7 cellular contexts compared by ENCODE assay signal in the genomic region with DNA sequence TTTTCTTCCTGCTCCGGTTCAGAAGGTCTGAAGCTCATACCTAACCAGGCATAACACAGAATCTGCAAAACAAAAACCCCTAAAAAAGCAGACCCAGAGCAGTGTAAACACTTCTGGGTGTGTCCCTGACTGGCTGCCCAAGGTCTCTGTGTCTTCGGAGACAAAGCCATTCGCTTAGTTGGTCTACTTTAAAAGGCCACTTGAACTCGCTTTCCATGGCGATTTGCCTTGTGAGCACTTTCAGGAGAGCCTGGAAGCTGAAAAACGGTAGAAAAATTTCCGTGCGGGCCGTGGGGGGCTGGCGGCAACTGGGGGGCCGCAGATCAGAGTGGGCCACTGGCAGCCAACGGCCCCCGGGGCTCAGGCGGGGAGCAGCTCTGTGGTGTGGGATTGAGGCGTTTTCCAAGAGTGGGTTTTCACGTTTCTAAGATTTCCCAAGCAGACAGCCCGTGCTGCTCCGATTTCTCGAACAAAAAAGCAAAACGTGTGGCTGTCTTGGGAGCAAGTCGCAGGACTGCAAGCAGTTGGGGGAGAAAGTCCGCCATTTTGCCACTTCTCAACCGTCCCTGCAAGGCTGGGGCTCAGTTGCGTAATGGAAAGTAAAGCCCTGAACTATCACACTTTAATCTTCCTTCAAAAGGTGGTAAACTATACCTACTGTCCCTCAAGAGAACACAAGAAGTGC. TPM values are rescaled to one million over a fixed set of nuclear protein-coding genes. Genes with fewer than 3 reads are reported as not detected.
DNase-seq lines count a peak whose midpoint lies in the region; ATAC-seq, FAIRE-seq and TF ChIP-seq lines count a peak whose summit lies in the region.

No MANE protein-coding gene starts in this region.

- H3K9me3 ChIP-seq in transverse colon, result no peaks in the 10 kb centered on the region

- intact Hi-C loops in activated CD4-positive, alpha-beta memory T cell treated with anti-CD3 and anti-CD28 coated beads for 36 hours (cut with micrococcal nuclease), result no loop called here
- intact Hi-C loops in natural killer cell (cut with micrococcal nuclease), result no loop called here
- intact Hi-C loops in transverse colon (cut with DNase I; ENCODE audit: low total_unique reads), result loop anchor here (5.0 kb wide), 1 partner anchor 76 kb away; a partner anchor contains a TSS

- FAIRE-seq in GM12891 (lab: Jason Lieb, UNC), result peak; percentile 62

- DNase-seq in GM12891 (ENCODE audit: insufficient read length, low spot score) (no peak), NCI-H2171 (lab: John Stamatoyannopoulos, UW) (peak; percentile 62), epithelial cell of esophagus (ENCODE audit: low read depth) (peak; percentile 69), natural killer cell (peak; percentile 56), transverse colon (peak; percentile 64)
- peak; percentile 74 for DNase-seq in activated CD4-positive, alpha-beta memory T cell treated with anti-CD3 and anti-CD28 coated beads for 36 hours

- POLR2A ChIA-PET in activated CD4-positive, alpha-beta memory T cell treated with anti-CD3 and anti-CD28 coated beads for 36 hours (lab: Charles Lee), result interaction anchor here (0.9 to 26.8 kb wide), 30 partner anchors 6 to 236 kb away, joined by 3 to 4089 read pairs (median 6); a partner anchor contains a TSS

- 0% methylated on average over 7 to 24 of the region's 24 CpGs for WGBS in transverse colon (ENCODE audit: low coverage in 1 of 2), 2 donors

- H3K4me1 Mint-ChIP-seq in activated CD4-positive, alpha-beta memory T cell treated with anti-CD3 and anti-CD28 coated beads for 36 hours (ENCODE audit: low read depth), result peaks cover 31% of the 10 kb centered on the region
- peaks cover 17 to 20% of the 10 kb centered on the region in 2 donors for H3K4me1 Mint-ChIP-seq in natural killer cell

- peaks cover 38 to 40% (median 39%) of the 10 kb centered on the region in 4 donors for H3K4me1 ChIP-seq in transverse colon

- ATAC-seq in natural killer cell (peak; percentile 14 to 24 (median 19)), HG03439 (IDR thresholded peaks at IDR 0.05; ENCODE audit: unreplicated experiment) (no peak)

- TF ChIP-seq CTCF in epithelial cell of esophagus (IDR thresholded peaks at IDR 0.05; ENCODE audit: insufficient read depth, low read depth, low read length, missing control alignments) (no peak), natural killer cell (IDR thresholded peaks at IDR 0.05) (no peak), transverse colon (IDR thresholded peaks at IDR 0.05) (no peak)

- no peaks in the 10 kb centered on the region for H3K27me3 ChIP-seq in transverse colon

- TF ChIP-seq EP300 in transverse colon (IDR thresholded peaks at IDR 0.05; ENCODE audit: low read depth), result no peak

- no peaks in the 10 kb centered on the region for H3K9me3 Mint-ChIP-seq in activated CD4-positive, alpha-beta memory T cell treated with anti-CD3 and anti-CD28 coated beads for 36 hours
- H3K9me3 Mint-ChIP-seq in natural killer cell, result no peaks in the 10 kb centered on the region

- in situ Hi-C loops in transverse colon (cut with MboI; ENCODE audit: low pct_ligation_motif_present in 1 of 4, low pct_unique_long_range_greater_than_20kb in 1 of 4, low sequenced_read_pairs in 3 of 4), result no loop called here

- no peak overlapping the region for H3K4me3 Mint-ChIP-seq in activated CD4-positive, alpha-beta memory T cell treated with anti-CD3 and anti-CD28 coated beads for 36 hours
- H3K4me3 Mint-ChIP-seq in natural killer cell, result no peak overlapping the region

- H3K4me3 ChIP-seq in epithelial cell of esophagus (ENCODE audit: low read length) (peak overlapping the region; percentile 98), transverse colon (peak overlapping the region; percentile 62 to 93 (median 80))

- peaks cover 4% of the 10 kb centered on the region for H3K36me3 Mint-ChIP-seq in activated CD4-positive, alpha-beta memory T cell treated with anti-CD3 and anti-CD28 coated beads for 36 hours
- H3K36me3 Mint-ChIP-seq in natural killer cell, result no peaks in the 10 kb centered on the region

- TF ChIP-seq POLR2A in GM12891 (IDR thresholded peaks at IDR 0.05; ENCODE audit: low read depth, low read length) (no peak; the same call in 1 of the 2 replicates), transverse colon (IDR thresholded peaks at IDR 0.05) (no peak)

- H3K36me3 ChIP-seq in transverse colon, result peaks cover 0 to 28% (median 11%) of the 10 kb centered on the region in 4 donors

- peak overlapping the region; percentile 98 to 100 (median 99) for H3K27ac ChIP-seq in transverse colon

- CTCF ChIA-PET in activated CD4-positive, alpha-beta memory T cell treated with anti-CD3 and anti-CD28 coated beads for 36 hours (lab: Charles Lee), result interaction anchor here (1.0 to 5.5 kb wide), 13 partner anchors 9 to 524 kb away, joined by 3 to 52 read pairs (median 6); a partner anchor contains a TSS

- H3K27ac Mint-ChIP-seq in activated CD4-positive, alpha-beta memory T cell treated with anti-CD3 and anti-CD28 coated beads for 36 hours, result no peak overlapping the region
- no peak overlapping the region for H3K27ac Mint-ChIP-seq in natural killer cell

- peaks cover 14% of the 10 kb centered on the region for H3K27me3 Mint-ChIP-seq in activated CD4-positive, alpha-beta memory T cell treated with anti-CD3 and anti-CD28 coated beads for 36 hours
- no peaks in the 10 kb centered on the region for H3K27me3 Mint-ChIP-seq in natural killer cell (ENCODE audit: low read depth in 2 of 2)

TF ChIP-seq in GM12891, 5 proteins besides CTCF, POLR2A, EP300 and RAD21:
- no peak; the same call in none of the 2 replicates for TF ChIP-seq POLR2AphosphoS5 (IDR thresholded peaks at IDR 0.05; ENCODE audit: low read depth, low read length)
- no peak for TF ChIP-seq PAX5 (IDR thresholded peaks at IDR 0.05; ENCODE audit: insufficient read depth, low read length, severe bottlenecking)
- TF ChIP-seq POU2F2 (IDR thresholded peaks at IDR 0.05; ENCODE audit: low read depth, low read length), result peak; percentile 82; the same call in 1 of the 2 replicates
- no peak for TF ChIP-seq SPI1 (IDR thresholded peaks at IDR 0.05; ENCODE audit: low read depth, low read length)
- peak; percentile 79 for TF ChIP-seq TAF1 (IDR thresholded peaks at IDR 0.05; ENCODE audit: low read depth, low read length)

RNA-seq across cellular contexts. Expression of a gene that starts 0.7 kb away (rescaled TPM):
- 839 TPM for polyA plus RNA-seq in GM12891 (2012; ENCODE audit: low read depth, missing spikeins)
- 1,000 to 10,000 TPM; 8,046 to 8,888 TPM for total RNA-seq in activated CD4-positive, alpha-beta memory T cell treated with anti-CD3 and anti-CD28 coated beads for 36 hours
- over 10,000 TPM; 32,911 to 36,726 (median 33,502) TPM for total RNA-seq in natural killer cell
- over 10,000 TPM; 17,948 to 48,028 (median 23,406) TPM for total RNA-seq in transverse colon

RNA-seq across cellular contexts. Expression of a gene that starts 26.7 kb away (rescaled TPM):
- polyA plus RNA-seq in GM12891 (2012; ENCODE audit: low read depth, missing spikeins), result 33.4 TPM
- total RNA-seq in activated CD4-positive, alpha-beta memory T cell treated with anti-CD3 and anti-CD28 coated beads for 36 hours, result 10 to 100 TPM; 67.8 to 69.8 TPM
- total RNA-seq in natural killer cell (10 to 100 TPM; 61.7 to 79.9 (median 71.3) TPM), transverse colon (10 to 100 TPM; 41.0 to 78.4 (median 69.2) TPM)

RNA-seq across cellular contexts. Expression of a gene that starts 60.0 kb away (rescaled TPM):
- 14.6 TPM for polyA plus RNA-seq in GM12891 (2012; ENCODE audit: low read depth, missing spikeins)
- 10 to 100 TPM; 60.7 to 63.3 TPM for total RNA-seq in activated CD4-positive, alpha-beta memory T cell treated with anti-CD3 and anti-CD28 coated beads for 36 hours
- total RNA-seq in natural killer cell (100 to 1,000 TPM; 121 to 155 (median 140) TPM), transverse colon (100 to 1,000 TPM in 2 of 4 donors, 10 to 100 TPM in 2; 48.7 to 467 (median 140) TPM)
